In genomic region chrX:39253551-39253950, GRCh38 we compare ENCODE assay signal across 20 cellular contexts.
A peak's percentile ranks its signal among the peaks of the same experiment; 100 is the strongest.
DNase-seq lines count a peak whose midpoint lies in the region; ATAC-seq and TF ChIP-seq lines count a peak whose summit lies in the region.
"Had no signal": no experiment of that assay in that cellular context is flagged by ENCODE, and none has a peak within 500 bp of the region (broad histone marks: within the 10 kb centered on the region; RNA-seq: fewer than 3 reads in every experiment).

No MANE protein-coding gene starts in this region.

- no peaks in the 10 kb centered on the region for H3K4me1 ChIP-seq in SJSA1 (replicated peaks)
- H3K4me1 ChIP-seq: ascending aorta, HAP-1, neural progenitor cell, tibial artery had no signal

- H3K27ac ChIP-seq in SJSA1 = no peak overlapping the region
- H3K27ac ChIP-seq: ascending aorta, neural progenitor cell, tibial artery had no signal

- no peak overlapping the region for H3K4me3 ChIP-seq in AG10803 (ENCODE audit: low read length)
- H3K4me3 ChIP-seq in SJSA1 = no peak overlapping the region
- H3K4me3 ChIP-seq: ascending aorta, HAP-1, neural progenitor cell, tibial artery had no signal

- TF ChIP-seq CTCF in AG10803 (conservative IDR thresholded peaks at IDR 0.05; ENCODE audit: low read length) = no peak

- DNase-seq in AG10803 (ENCODE audit: low read depth) (peak; percentile 21), EH (ENCODE audit: low read depth) (peak; percentile 1), SJSA1 (ENCODE audit: low read depth in 1 of 2, low spot score in 2 of 2) (peak; percentile 3 to 37), iris pigment epithelial cell (ENCODE audit: low read depth) (peak; percentile 2), NCI-H526 treated with DMSO at 0.1 percent for 48 hours (lab: John Stamatoyannopoulos, UW) (no peak), germinal center (ENCODE audit: low spot score) (no peak)
- DNase-seq: activated naive CD4-positive, alpha-beta T cell treated with anti-CD3 and anti-CD28 coated beads for 36 hours; AML-193; DND-41; effector CD8-positive, alpha-beta T cell; head of caudate nucleus; NCI-H1092; NCI-H748 treated with DMSO at 0.1 percent for 48 hours; stimulated activated CD4-positive, alpha-beta T cell treated with anti-CD3 and anti-CD28 coated beads, Interleukin-2, amount 100 ng/mL, for 24 hours; stimulated activated naive CD4-positive, alpha-beta T cell; tibial artery had no signal

- no peaks in the 10 kb centered on the region for H3K27me3 ChIP-seq in SJSA1 (replicated peaks)
- H3K27me3 ChIP-seq: ascending aorta, neural progenitor cell, tibial artery had no signal

- no peaks in the 10 kb centered on the region for H3K36me3 ChIP-seq in SJSA1
- H3K36me3 ChIP-seq: ascending aorta, HAP-1, neural progenitor cell, tibial artery had no signal

- no peaks in the 10 kb centered on the region for H3K9me3 ChIP-seq in SJSA1 (replicated peaks)
- H3K9me3 ChIP-seq: ascending aorta, HAP-1, tibial artery had no signal

- ATAC-seq in HG02759 (IDR thresholded peaks at IDR 0.05; ENCODE audit: unreplicated experiment) = no peak

Comparison
In these comparisons a context has a peak if more than half of its experiments do, and no peak if none do; other contexts are left out.
1. DNase-seq: peak in AG10803 (single experiment), EH (single experiment), SJSA1 (2 of 2) and iris pigment epithelial cell (single experiment); none in NCI-H526 treated with DMSO at 0.1 percent for 48 hours (single experiment) and germinal center (single experiment).